15 cellular contexts compared by ENCODE assay signal in genomic region chr6:133309579-133309978, GRCh38.
"Had no signal": no experiment of that assay in that cellular context is flagged by ENCODE, and none has a peak within 500 bp of the region (broad histone marks: within the 10 kb centered on the region; RNA-seq: fewer than 3 reads in every experiment).

No MANE protein-coding gene starts in this region.

- H3K9me3 Mint-ChIP-seq: activated CD4-positive, alpha-beta T cell treated with anti-CD3 and anti-CD28 coated beads, Interleukin-2, amount 10 ng/mL, durations not matched to agents 7 days and 5 days; type B pancreatic cell had no signal

- H3K4me3 Mint-ChIP-seq: activated CD4-positive, alpha-beta T cell treated with anti-CD3 and anti-CD28 coated beads, Interleukin-2, amount 10 ng/mL, durations not matched to agents 7 days and 5 days; immature natural killer cell; mesothelial cell of epicardium; type B pancreatic cell had no signal

- DNase-seq: activated CD4-positive, alpha-beta T cell treated with anti-CD3 and anti-CD28 coated beads, Interleukin-2, amount 10 ng/mL, durations not matched to agents 7 days and 5 days; activated CD4-positive, CD25-positive, alpha-beta regulatory T cell; activated naive CD4-positive, alpha-beta T cell treated with anti-CD3 and anti-CD28 coated beads, Interleukin-2, amount 50 U/mL, for 16 hours; amygdala; brain microvascular endothelial cell; esophagus squamous epithelium; glutamatergic neuron; immature natural killer cell; left cardiac atrium; lower lobe of right lung; stimulated activated CD4-positive, alpha-beta T cell treated with anti-CD3 and anti-CD28 coated beads, Interleukin-2, amount 100 ng/mL, for 24 hours; stimulated activated naive CD4-positive, alpha-beta T cell treated with Interleukin-2 at 50 U/mL for 16 hours; T-helper 2 cell had no signal

- H3K27me3 Mint-ChIP-seq: activated CD4-positive, alpha-beta T cell treated with anti-CD3 and anti-CD28 coated beads, Interleukin-2, amount 10 ng/mL, durations not matched to agents 7 days and 5 days; type B pancreatic cell had no signal

- ATAC-seq: left cardiac atrium, lower lobe of right lung had no signal

- H3K27ac Mint-ChIP-seq: activated CD4-positive, alpha-beta T cell treated with anti-CD3 and anti-CD28 coated beads, Interleukin-2, amount 10 ng/mL, durations not matched to agents 7 days and 5 days; immature natural killer cell; mesothelial cell of epicardium; type B pancreatic cell had no signal

- H3K4me1 Mint-ChIP-seq: activated CD4-positive, alpha-beta T cell treated with anti-CD3 and anti-CD28 coated beads, Interleukin-2, amount 10 ng/mL, durations not matched to agents 7 days and 5 days; immature natural killer cell had no signal

- H3K36me3 Mint-ChIP-seq: immature natural killer cell had no signal
